24 cellular contexts compared by ENCODE assay signal in genomic region chr16:89161763-89162162, GRCh38. TPM values are rescaled to one million over a fixed set of nuclear protein-coding genes. Genes with fewer than 3 reads are reported as not detected.
DNase-seq lines count a peak whose midpoint lies in the region; ATAC-seq lines count a peak whose summit lies in the region.
"Had no signal": no experiment of that assay in that cellular context is flagged by ENCODE, and none has a peak within 500 bp of the region (broad histone marks: within the 10 kb centered on the region; RNA-seq: fewer than 3 reads in every experiment).

No MANE protein-coding gene starts in this region.

- no peaks in the 10 kb centered on the region for H3K9me3 ChIP-seq in T-helper 17 cell (ENCODE audit: control insufficient read depth, low read length, poor library complexity, severe bottlenecking)
- H3K9me3 ChIP-seq: BE2C, SK-N-SH had no signal

- no peak overlapping the region for H3K4me3 Mint-ChIP-seq in activated T-cell treated with anti-CD3 and anti-CD28 coated beads, Interleukin-2, amount 50 U/mL, for 72 hours
- H3K4me3 Mint-ChIP-seq in T-helper 17 cell (no peak overlapping the region), memory B cell (no peak overlapping the region)
- H3K4me3 Mint-ChIP-seq in stimulated activated memory B cell treated with anti-CD40 and anti-IgM and Interleukin-4, amounts not matched to agents 10 μg/mL and 1 μg/mL and 100 μg/mL, for 72 hours = no peak overlapping the region
- H3K4me3 Mint-ChIP-seq: CD4-positive, alpha-beta T cell had no signal

- peak; percentile 9 to 17 for ATAC-seq in activated T-cell treated with anti-CD3 and anti-CD28 coated beads, Interleukin-2, amount 50 U/mL, for 72 hours (replicated peaks in 1 of 2)
- ATAC-seq in T-helper 17 cell (no peak), memory B cell (ENCODE audit: low read depth) (peak; percentile 82), HG02973 (IDR thresholded peaks at IDR 0.05; ENCODE audit: unreplicated experiment) (no peak), GM21619 (IDR thresholded peaks at IDR 0.05; ENCODE audit: unreplicated experiment) (no peak), GM18498 (IDR thresholded peaks at IDR 0.05; ENCODE audit: unreplicated experiment) (no peak)
- no peak for ATAC-seq in stimulated activated memory B cell treated with anti-CD40 and anti-IgM and Interleukin-4, amounts not matched to agents 10 μg/mL and 1 μg/mL and 100 μg/mL, for 72 hours
- ATAC-seq: PC-3 had no signal

- no peaks in the 10 kb centered on the region for H3K4me1 Mint-ChIP-seq in activated T-cell treated with anti-CD3 and anti-CD28 coated beads, Interleukin-2, amount 50 U/mL, for 72 hours (ENCODE audit: low read depth)
- H3K4me1 Mint-ChIP-seq in T-helper 17 cell (peaks cover 2% of the 10 kb centered on the region), memory B cell (peaks cover 19% of the 10 kb centered on the region)
- H3K4me1 Mint-ChIP-seq in stimulated activated memory B cell treated with anti-CD40 and anti-IgM and Interleukin-4, amounts not matched to agents 10 μg/mL and 1 μg/mL and 100 μg/mL, for 72 hours = peaks cover 38% of the 10 kb centered on the region

- no peaks in the 10 kb centered on the region for H3K27me3 Mint-ChIP-seq in activated T-cell treated with anti-CD3 and anti-CD28 coated beads, Interleukin-2, amount 50 U/mL, for 72 hours (ENCODE audit: low read depth)
- H3K27me3 Mint-ChIP-seq in T-helper 17 cell (no peaks in the 10 kb centered on the region), memory B cell (peaks cover 13% of the 10 kb centered on the region)
- H3K27me3 Mint-ChIP-seq in stimulated activated memory B cell treated with anti-CD40 and anti-IgM and Interleukin-4, amounts not matched to agents 10 μg/mL and 1 μg/mL and 100 μg/mL, for 72 hours = peaks cover 28% of the 10 kb centered on the region
- H3K27me3 Mint-ChIP-seq: CD4-positive, alpha-beta T cell had no signal

- no peak for DNase-seq in activated T-cell treated with anti-CD3 and anti-CD28 coated beads, Interleukin-2, amount 50 U/mL, for 72 hours
- no peak for DNase-seq in activated T-cell treated with anti-CD3 and anti-CD28 coated beads, Interleukin-2, amount 50 U/mL, for 48 hours
- DNase-seq in T-helper 17 cell (no peak), memory B cell (ENCODE audit: low spot score in 2 of 2) (no peak)
- DNase-seq: BE2C; CD4-positive, alpha-beta T cell; KBM-7; MV-4-11; NCI-H1105 treated with DMSO at 0.1 percent for 48 hours; NCI-H146; NCI-H1930; NCI-H446; NCI-H526; NCI-H82; NK-92 treated with Interleukin-12 subunit alpha and Interleukin-12 subunit beta, amount 100 ng/mL, for 24 hours; PC-3; SK-N-SH had no signal

- H3K27ac Mint-ChIP-seq in activated T-cell treated with anti-CD3 and anti-CD28 coated beads, Interleukin-2, amount 50 U/mL, for 72 hours = no peak overlapping the region
- peak overlapping the region; percentile 47 for H3K27ac Mint-ChIP-seq in T-helper 17 cell
- H3K27ac Mint-ChIP-seq in memory B cell = no peak overlapping the region
- peak overlapping the region; percentile 21 for H3K27ac Mint-ChIP-seq in stimulated activated memory B cell treated with anti-CD40 and anti-IgM and Interleukin-4, amounts not matched to agents 10 μg/mL and 1 μg/mL and 100 μg/mL, for 72 hours
- H3K27ac Mint-ChIP-seq: CD4-positive, alpha-beta T cell had no signal

- H3K9me3 Mint-ChIP-seq in activated T-cell treated with anti-CD3 and anti-CD28 coated beads, Interleukin-2, amount 50 U/mL, for 72 hours = peaks cover 0 to 9% of the 10 kb centered on the region in 2 donors
- no peaks in the 10 kb centered on the region for H3K9me3 Mint-ChIP-seq in memory B cell
- no peaks in the 10 kb centered on the region for H3K9me3 Mint-ChIP-seq in stimulated activated memory B cell treated with anti-CD40 and anti-IgM and Interleukin-4, amounts not matched to agents 10 μg/mL and 1 μg/mL and 100 μg/mL, for 72 hours
- H3K9me3 Mint-ChIP-seq: CD4-positive, alpha-beta T cell had no signal

- H3K36me3 Mint-ChIP-seq in activated T-cell treated with anti-CD3 and anti-CD28 coated beads, Interleukin-2, amount 50 U/mL, for 72 hours (ENCODE audit: insufficient read depth in 2 of 2) = peaks cover 0 to 3% of the 10 kb centered on the region in 2 donors
- H3K36me3 Mint-ChIP-seq in T-helper 17 cell (ENCODE audit: low read depth) (no peaks in the 10 kb centered on the region), memory B cell (no peaks in the 10 kb centered on the region)
- no peaks in the 10 kb centered on the region for H3K36me3 Mint-ChIP-seq in stimulated activated memory B cell treated with anti-CD40 and anti-IgM and Interleukin-4, amounts not matched to agents 10 μg/mL and 1 μg/mL and 100 μg/mL, for 72 hours

RNA-seq across cellular contexts. Expression of gene CDH15, which starts 9.8 kb away (rescaled TPM):
- total RNA-seq in activated T-cell treated with anti-CD3 and anti-CD28 coated beads, Interleukin-2, amount 50 U/mL, for 72 hours = not detected
- under 1 TPM in 1 of 2 donors, not detected in 1; 0.12 TPM for total RNA-seq in T-helper 17 cell
- total RNA-seq: CD4-positive, alpha-beta T cell; HT1080; MCF 10A had no signal

RNA-seq across cellular contexts. Expression of gene SLC22A31, which starts 38.6 kb away (rescaled TPM):
- total RNA-seq in activated T-cell treated with anti-CD3 and anti-CD28 coated beads, Interleukin-2, amount 50 U/mL, for 72 hours = 1 to 10 TPM; 1.3 to 1.6 TPM
- under 1 TPM; 0.52 to 0.76 TPM for total RNA-seq in T-helper 17 cell
- total RNA-seq: H4, HT1080, MCF 10A had no signal

RNA-seq across cellular contexts. Expression of gene ZNF778, which starts 55.7 kb away (rescaled TPM):
- 10 to 100 TPM in 1 of 2 donors, 1 to 10 TPM in 1; 7.2 to 10.9 TPM for total RNA-seq in activated T-cell treated with anti-CD3 and anti-CD28 coated beads, Interleukin-2, amount 50 U/mL, for 72 hours
- 1 to 10 TPM; 4.1 to 8.1 TPM for total RNA-seq in T-helper 17 cell

Comparison
In these comparisons a context has a peak if more than half of its experiments do, and no peak if none do; other contexts are left out.
1. ATAC-seq: peak in activated T-cell treated with anti-CD3 and anti-CD28 coated beads, Interleukin-2, amount 50 U/mL, for 72 hours (2 of 2) and memory B cell (single experiment); none in T-helper 17 cell (single experiment), stimulated activated memory B cell treated with anti-CD40 and anti-IgM and Interleukin-4, amounts not matched to agents 10 μg/mL and 1 μg/mL and 100 μg/mL, for 72 hours (single experiment), HG02973 (single experiment), GM21619 (single experiment) and GM18498 (single experiment).
2. H3K27ac Mint-ChIP-seq: peak in T-helper 17 cell (single experiment) and stimulated activated memory B cell treated with anti-CD40 and anti-IgM and Interleukin-4, amounts not matched to agents 10 μg/mL and 1 μg/mL and 100 μg/mL, for 72 hours (single experiment); none in activated T-cell treated with anti-CD3 and anti-CD28 coated beads, Interleukin-2, amount 50 U/mL, for 72 hours (single experiment) and memory B cell (single experiment).